Comparison of ENCODE assay signal across 8 cellular contexts in genomic region chr6:95576621-95577316, GRCh38. TPM values are rescaled to one million over a fixed set of nuclear protein-coding genes. Genes with fewer than 3 reads are reported as not detected.
DNase-seq lines count a peak whose midpoint lies in the region; ATAC-seq and TF ChIP-seq lines count a peak whose summit lies in the region.

No MANE protein-coding gene starts in this region.

- peaks cover 4% of the 10 kb centered on the region for H4K20me1 ChIP-seq in Loucy (ENCODE audit: insufficient read depth, low read length, poor library complexity, severe bottlenecking)
- H4K20me1 ChIP-seq in smooth muscle cell (ENCODE audit: low read depth): peaks cover 20% of the 10 kb centered on the region

- H2AFZ ChIP-seq in Loucy (ENCODE audit: low read length) (peak overlapping the region; percentile 98), smooth muscle cell (ENCODE audit: low read depth) (peak overlapping the region; percentile 100)

- 1 to 8% (median 3%) methylated on average over 4 of the region's 4 CpGs for WGBS in adrenal gland, 4 donors
- 7% methylated on average over 4 of the region's 4 CpGs for WGBS in smooth muscle cell (ENCODE audit: low lambda C conversion rate)

- peak; percentile 45 for DNase-seq in DMS 273 (lab: John Stamatoyannopoulos, UW; ENCODE audit: unreplicated experiment)
- no peak for DNase-seq in DMS 273 treated with DMSO at 0.1 percent for 48 hours (lab: John Stamatoyannopoulos, UW)
- no peak for DNase-seq in adrenal gland
- no peak for DNase-seq in smooth muscle cell (lab: John Stamatoyannopoulos, UW; ENCODE audit: unreplicated experiment)

- H3K36me3 ChIP-seq in Loucy (ENCODE audit: insufficient read depth, low read length): no peaks in the 10 kb centered on the region
- H3K36me3 ChIP-seq in adrenal gland (replicated peaks in 1 of 2): no peaks in the 10 kb centered on the region
- H3K36me3 ChIP-seq in iPS-18a (ENCODE audit: control insufficient read depth, low read depth, low read length): no peaks in the 10 kb centered on the region
- no peaks in the 10 kb centered on the region for H3K36me3 ChIP-seq in smooth muscle cell (ENCODE audit: low read depth)

- H3K4me1 ChIP-seq in Loucy (ENCODE audit: insufficient read depth, low read length, poor library complexity, severe bottlenecking): peaks cover 56% of the 10 kb centered on the region
- peaks cover 5 to 26% of the 10 kb centered on the region in 2 donors for H3K4me1 ChIP-seq in adrenal gland (replicated peaks in 1 of 2)
- peaks cover 5% of the 10 kb centered on the region for H3K4me1 ChIP-seq in iPS-18a (ENCODE audit: control insufficient read depth, low read depth, low read length)
- peaks cover 29% of the 10 kb centered on the region for H3K4me1 ChIP-seq in smooth muscle cell (ENCODE audit: low read depth)

- TF ChIP-seq POLR2A in adrenal gland (IDR thresholded peaks at IDR 0.05): no peak

- H3F3A ChIP-seq in Loucy (ENCODE audit: low read depth): peaks cover 11% of the 10 kb centered on the region
- peaks cover 4% of the 10 kb centered on the region for H3F3A ChIP-seq in smooth muscle cell (ENCODE audit: low read depth)

- no peaks in the 10 kb centered on the region for H3K27me3 ChIP-seq in Loucy (ENCODE audit: insufficient read depth, low read length, poor library complexity, severe bottlenecking)
- H3K27me3 ChIP-seq in adrenal gland: no peaks in the 10 kb centered on the region
- no peaks in the 10 kb centered on the region for H3K27me3 ChIP-seq in iPS-18a (ENCODE audit: control insufficient read depth, insufficient read depth, low read length)
- H3K27me3 ChIP-seq in smooth muscle cell (ENCODE audit: low read depth): no peaks in the 10 kb centered on the region

- intact Hi-C loops in adrenal gland (cut with DNase I): no loop called here

- H3K79me2 ChIP-seq in Loucy (ENCODE audit: insufficient read depth, low read length) (peaks cover 58% of the 10 kb centered on the region), smooth muscle cell (ENCODE audit: low read depth) (peaks cover 59% of the 10 kb centered on the region)

- ATAC-seq in GM21529 (IDR thresholded peaks at IDR 0.05; ENCODE audit: unreplicated experiment): peak; percentile 26
- ATAC-seq in activated CD4-positive, CD25-positive, alpha-beta regulatory T cell treated with anti-CD3 and anti-CD28 coated beads, Interleukin-2, amount 50 U/mL, for 24 hours: no peak

- TF ChIP-seq CTCF in Loucy (conservative IDR thresholded peaks at IDR 0.05; ENCODE audit: low read length) (no peak), adrenal gland (IDR thresholded peaks at IDR 0.05) (no peak), smooth muscle cell (IDR thresholded peaks at IDR 0.05; ENCODE audit: borderline replicate concordance, insufficient read depth, poor library complexity, severe bottlenecking) (no peak)

- H3K9ac ChIP-seq in Loucy (ENCODE audit: low read depth, low read length, poor library complexity, severe bottlenecking): peak overlapping the region; percentile 92
- peak overlapping the region; percentile 78 for H3K9ac ChIP-seq in iPS-18a (ENCODE audit: low read length)
- H3K9ac ChIP-seq in smooth muscle cell (ENCODE audit: low read depth): peak overlapping the region; percentile 53

- H3K4me2 ChIP-seq in Loucy (ENCODE audit: low read depth, low read length, poor library complexity, severe bottlenecking) (peak overlapping the region; percentile 69), smooth muscle cell (peak overlapping the region; percentile 87)

- H3K9me3 ChIP-seq in Loucy (ENCODE audit: insufficient read depth, low read depth, low read length) (no peaks in the 10 kb centered on the region), adrenal gland (replicated peaks in 1 of 3) (no peaks in the 10 kb centered on the region), iPS-18a (ENCODE audit: control insufficient read depth, low read depth, low read length) (no peaks in the 10 kb centered on the region), smooth muscle cell (replicated peaks; ENCODE audit: low read depth) (no peaks in the 10 kb centered on the region)

- H3K9me2 ChIP-seq in Loucy (replicated peaks; ENCODE audit: low read depth, low read length): no peaks in the 10 kb centered on the region

- H3K4me3 ChIP-seq in Loucy (ENCODE audit: low read length, poor library complexity, severe bottlenecking) (peak overlapping the region; percentile 92), adrenal gland (peak overlapping the region; percentile 13 to 98 (median 57)), iPS-18a (ENCODE audit: low read length) (peak overlapping the region; percentile 85), smooth muscle cell (peak overlapping the region; percentile 83)

- peak overlapping the region; percentile 34 to 96 (median 94) for H3K27ac ChIP-seq in adrenal gland
- peak overlapping the region; percentile 17 for H3K27ac ChIP-seq in iPS-18a (ENCODE audit: low read length)
- H3K27ac ChIP-seq in smooth muscle cell (ENCODE audit: low read depth): peak overlapping the region; percentile 79

RNA-seq across cellular contexts. Expression of gene MANEA, which starts 0.6 kb away (rescaled TPM):
- total RNA-seq in adrenal gland (10 to 100 TPM in 4 of 8 donors, 1 to 10 TPM in 4; 6.4 to 12.7 (median 10.5) TPM), smooth muscle cell (11.0 and 16.0 TPM in 2 replicates)
- polyA plus RNA-seq in adrenal gland (10 to 100 TPM in 1 of 3 donors, 1 to 10 TPM in 2; 1.1 to 18.7 (median 1.6) TPM), smooth muscle cell (2.7 and 4.5 TPM in 2 replicates)

Comparison
In these comparisons a context has a peak if more than half of its experiments do, and no peak if none do; other contexts are left out.
1. H3K27ac ChIP-seq: peak in every context shown above with its lines; median percentile 94 in adrenal gland; 79 in smooth muscle cell; 17 in iPS-18a.